In genomic region chr3:117549716-117550115, GRCh38 we compare ENCODE assay signal across 24 cellular contexts.
DNase-seq lines count a peak whose midpoint lies in the region; ATAC-seq and TF ChIP-seq lines count a peak whose summit lies in the region.
"Had no signal": no experiment of that assay in that cellular context is flagged by ENCODE, and none has a peak within 500 bp of the region (broad histone marks: within the 10 kb centered on the region; RNA-seq: fewer than 3 reads in every experiment).

No MANE protein-coding gene starts in this region.

- intact Hi-C loops in IMR-90 (cut with micrococcal nuclease), result loop anchor here (5.0 kb wide), 2 partner anchors 168 to 448 kb away; no protein-coding TSS in a partner anchor

- H4K91ac ChIP-seq in IMR-90 (ENCODE audit: insufficient read depth, low read depth, low read length) (no peak overlapping the region), trophoblast cell (ENCODE audit: low read depth, low read length) (no peak overlapping the region)

- H4K8ac ChIP-seq in IMR-90 (ENCODE audit: low read depth in 2 of 2, low read length in 2 of 2) (no peak overlapping the region), trophoblast cell (ENCODE audit: low read depth, low read length) (no peak overlapping the region)

- H4K12ac ChIP-seq in trophoblast cell (ENCODE audit: low read depth, low read length), result no peak overlapping the region

- no peaks in the 10 kb centered on the region for H3K79me2 ChIP-seq in trophoblast cell (ENCODE audit: control insufficient read depth, insufficient read depth, low read length, poor library complexity)

- H2BK120ac ChIP-seq in IMR-90 (ENCODE audit: low read depth, low read length) (no peak overlapping the region), trophoblast cell (ENCODE audit: insufficient read depth, low read length, poor library complexity) (no peak overlapping the region)

- H2BK12ac ChIP-seq in trophoblast cell (ENCODE audit: low read length), result no peak overlapping the region

- H3K4me1 ChIP-seq in IMR-90 (ENCODE audit: control insufficient read depth, insufficient read depth, low read length) (peaks cover 11% of the 10 kb centered on the region), trophoblast cell (ENCODE audit: control insufficient read depth in 1 of 2, insufficient read depth in 2 of 2, low read length in 2 of 2) (peaks cover 0 to 7% of the 10 kb centered on the region in 2 experiments)
- H3K4me1 ChIP-seq: gastrocnemius medialis had no signal

- no peak overlapping the region for H2BK20ac ChIP-seq in IMR-90 (ENCODE audit: low read depth, low read length)

- TF ChIP-seq CTCF in C4-2B (conservative IDR thresholded peaks at IDR 0.05) (peak; percentile 58), IMR-90 (conservative IDR thresholded peaks at IDR 0.05; ENCODE audit: low read depth, low read length) (0 out of 2 replicates have a peak, but pooled peaks have one; percentile 27), astrocyte of the spinal cord (IDR thresholded peaks at IDR 0.05; ENCODE audit: low read depth, low read length) (peak; percentile 16)

- no peak overlapping the region for H3K56ac ChIP-seq in IMR-90 (ENCODE audit: extremely low read depth, insufficient read depth, low read length)

- in situ Hi-C loops in IMR-90 (cut with MboI; ENCODE audit: low sequenced_read_pairs) (loop anchor here (25.0 kb wide), 1 partner anchor 512 kb away; no protein-coding TSS in a partner anchor), astrocyte of the spinal cord (cut with HindIII; ENCODE audit: low sequenced_read_pairs) (no loop called here)

- no peak overlapping the region for H3K14ac ChIP-seq in IMR-90 (replicated peaks; ENCODE audit: low read depth, low read length)
- H3K14ac ChIP-seq in trophoblast cell (ENCODE audit: low read length), result no peak overlapping the region

- H3K36me3 ChIP-seq in IMR-90 (ENCODE audit: control insufficient read depth, insufficient read depth, low read length) (no peaks in the 10 kb centered on the region), trophoblast cell (ENCODE audit: control insufficient read depth in 1 of 2, insufficient read depth in 2 of 2, low read length in 2 of 2) (no peaks in the 10 kb centered on the region)
- H3K36me3 ChIP-seq: BLaER1 treated with 17β-estradiol and CSF1 and Interleukin-3, amounts not matched to agents 10 nM and 100 nM; gastrocnemius medialis; tibial nerve had no signal

- H3K9ac ChIP-seq in IMR-90 (ENCODE audit: low read depth, low read length), result no peak overlapping the region
- H3K9ac ChIP-seq in trophoblast cell (ENCODE audit: low read length), result no peak overlapping the region
- H3K9ac ChIP-seq: BLaER1 treated with 17β-estradiol and CSF1 and Interleukin-3, amounts not matched to agents 10 nM and 100 nM had no signal

- no peak overlapping the region for H3K4ac ChIP-seq in IMR-90 (ENCODE audit: low read depth, low read length)
- H3K4ac ChIP-seq in trophoblast cell (ENCODE audit: low read depth, low read length), result no peak overlapping the region

- H2AK5ac ChIP-seq in IMR-90 (ENCODE audit: low read depth, low read length), result no peak overlapping the region
- H2AK5ac ChIP-seq in trophoblast cell (ENCODE audit: low read length), result no peak overlapping the region

- H4K20me1 ChIP-seq in IMR-90 (ENCODE audit: insufficient read depth, low read length), result no peaks in the 10 kb centered on the region
- H4K20me1 ChIP-seq: BLaER1 treated with 17β-estradiol and CSF1 and Interleukin-3, amounts not matched to agents 10 nM and 100 nM had no signal

- no peaks in the 10 kb centered on the region for H3K9me3 ChIP-seq in IMR-90 (ENCODE audit: control insufficient read depth, insufficient read depth, low read length)
- H3K9me3 ChIP-seq in trophoblast cell (ENCODE audit: insufficient read depth, low read depth, low read length), result no peaks in the 10 kb centered on the region
- H3K9me3 ChIP-seq: BLaER1 treated with 17β-estradiol and CSF1 and Interleukin-3, amounts not matched to agents 10 nM and 100 nM; gastrocnemius medialis; tibial nerve had no signal

- H3K27ac ChIP-seq in C4-2B (no peak overlapping the region), IMR-90 (ENCODE audit: insufficient read depth, low read length) (no peak overlapping the region), trophoblast cell (ENCODE audit: low read depth, low read length) (no peak overlapping the region)
- H3K27ac ChIP-seq: BLaER1 treated with 17β-estradiol and CSF1 and Interleukin-3, amounts not matched to agents 10 nM and 100 nM; gastrocnemius medialis; HL-60; tibial nerve had no signal

- no peak overlapping the region for H2BK5ac ChIP-seq in IMR-90 (ENCODE audit: low read depth, low read length, poor library complexity, severe bottlenecking)
- H2BK5ac ChIP-seq in trophoblast cell (ENCODE audit: low read depth, low read length, poor library complexity), result no peak overlapping the region

- no peak for ATAC-seq in IMR-90 (ENCODE audit: low read depth)
- ATAC-seq: activated CD8-positive, alpha-beta T cell treated with anti-CD3 and anti-CD28 coated beads, Interleukin-2, amount 10 ng/mL, durations not matched to agents 7 days and 5 days; gastrocnemius medialis; GM12878; HCT116; naive thymus-derived CD8-positive, alpha-beta T cell; WTC11 had no signal

- no peak overlapping the region for H2BK15ac ChIP-seq in IMR-90 (ENCODE audit: low read depth, low read length)

- H2AK9ac ChIP-seq in IMR-90 (replicated peaks; ENCODE audit: low read depth, low read length, poor library complexity), result no peak overlapping the region

- no TSS peak for BruUV-seq in IMR-90 (replicated peaks; lab: Mats Ljungman, UMichigan)

- CTCF ChIA-PET in IMR-90 (lab: Yijun Ruan, JAX), result no interaction called here

- H3K23ac ChIP-seq in IMR-90 (ENCODE audit: low read depth, low read length), result no peak overlapping the region
- H3K23ac ChIP-seq in trophoblast cell (ENCODE audit: low read length), result no peak overlapping the region

- DNase-seq in IMR-90, result no peak
- no peak for DNase-seq in astrocyte of the spinal cord (ENCODE audit: low read depth, low spot score)
- peak; percentile 14 for DNase-seq in midbrain (lab: John Stamatoyannopoulos, UW)
- DNase-seq in central memory CD4-positive, alpha-beta T cell, result no peak
- DNase-seq in foreskin melanocyte, result no peak
- no peak for DNase-seq in trophoblast cell
- DNase-seq: activated CD8-positive, alpha-beta T cell treated with anti-CD3 and anti-CD28 coated beads, Interleukin-2, amount 10 ng/mL, durations not matched to agents 7 days and 5 days; activated naive CD4-positive, alpha-beta T cell treated with anti-CD3 and anti-CD28 coated beads for 36 hours; activated T-cell treated with anti-CD3 and anti-CD28 coated beads, Interleukin-2, amount 50 U/mL, for 24 hours; anterior cingulate cortex; gastrocnemius medialis; mesenchymal stem cell; naive thymus-derived CD8-positive, alpha-beta T cell; NCI-H2081; NCI-H510A treated with DMSO at 0.1 percent for 48 hours; SHP77 treated with DMSO at 0.1 percent for 48 hours; stimulated activated CD4-positive, alpha-beta T cell treated with anti-CD3 and anti-CD28 coated beads, Interleukin-2, amount 100 ng/mL, for 24 hours had no signal

- 0 out of 2 replicates have a peak overlapping the region, but pooled peaks have one; percentile 62 for H3K18ac ChIP-seq in IMR-90 (ENCODE audit: low read depth, low read length)
- no peak overlapping the region for H3K18ac ChIP-seq in trophoblast cell (ENCODE audit: low read length)

- peaks cover 4% of the 10 kb centered on the region; the same call in 1 of the 2 replicates for H3K9me1 ChIP-seq in IMR-90 (ENCODE audit: insufficient read depth, low read length)

- WGBS in IMR-90 (ENCODE audit: extremely low coverage in 2 of 2, insufficient read length in 1 of 2), 2 experiments, result no CpG with 5 or more reads among the region's 2 CpGs
- no CpG with 5 or more reads among the region's 2 CpGs for WGBS in trophoblast cell (ENCODE audit: extremely low coverage, insufficient coverage, insufficient read length)

- no peak overlapping the region for H2AFZ ChIP-seq in IMR-90 (replicated peaks; ENCODE audit: low read length, poor library complexity)
- H2AFZ ChIP-seq in trophoblast cell (ENCODE audit: insufficient read depth, low read length, poor library complexity), result no peak overlapping the region

- no peak for TF ChIP-seq RAD21 in IMR-90 (IDR thresholded peaks at IDR 0.05; ENCODE audit: low read length)

- TF ChIP-seq POLR2A in IMR-90 (IDR thresholded peaks at IDR 0.05; ENCODE audit: low read depth, low read length), result no peak

- H3K4me3 ChIP-seq in IMR-90 (ENCODE audit: insufficient read depth, low read depth, low read length) (no peak overlapping the region), astrocyte of the spinal cord (ENCODE audit: low read depth, low read length) (no peak overlapping the region), trophoblast cell (ENCODE audit: low read depth, low read length) (no peak overlapping the region)
- H3K4me3 ChIP-seq: BLaER1 treated with 17β-estradiol and CSF1 and Interleukin-3, amounts not matched to agents 10 nM and 100 nM; gastrocnemius medialis; GM12878; tibial nerve had no signal

- POLR2A ChIA-PET in IMR-90 (lab: Charles Lee; ENCODE audit: unreplicated experiment), result no interaction called here

- no peak overlapping the region for H4K5ac ChIP-seq in IMR-90 (ENCODE audit: low read depth, low read length)

- H3K4me2 ChIP-seq in IMR-90 (ENCODE audit: low read depth, low read length), result no peak overlapping the region
- no peak overlapping the region for H3K4me2 ChIP-seq in trophoblast cell (ENCODE audit: low read length)
- H3K4me2 ChIP-seq: BLaER1 treated with 17β-estradiol and CSF1 and Interleukin-3, amounts not matched to agents 10 nM and 100 nM had no signal

- dilution Hi-C loops in IMR-90 (cut with HindIII; ENCODE audit: low sequenced_read_pairs, unreplicated experiment), result no loop called here

- H3K27me3 ChIP-seq in IMR-90 (ENCODE audit: control insufficient read depth, insufficient read depth, low read length) (no peaks in the 10 kb centered on the region), trophoblast cell (ENCODE audit: insufficient read depth, low read length) (no peaks in the 10 kb centered on the region)
- H3K27me3 ChIP-seq: BLaER1 treated with 17β-estradiol and CSF1 and Interleukin-3, amounts not matched to agents 10 nM and 100 nM; gastrocnemius medialis; tibial nerve had no signal

- H3K79me1 ChIP-seq in IMR-90 (ENCODE audit: low read depth in 1 of 2, low read length in 2 of 2) (no peaks in the 10 kb centered on the region), trophoblast cell (ENCODE audit: low read length) (no peaks in the 10 kb centered on the region)

TF ChIP-seq in IMR-90, 13 proteins besides CTCF, POLR2A, EP300 and RAD21 (continues in another document):
- TF ChIP-seq RFX5 (IDR thresholded peaks at IDR 0.05; ENCODE audit: low read depth, low read length) (no peak), CEBPB (IDR thresholded peaks at IDR 0.05; ENCODE audit: low read depth, low read length) (no peak), BHLHE40 (IDR thresholded peaks at IDR 0.05; ENCODE audit: low read depth, low read length) (no peak), SMC3 (IDR thresholded peaks at IDR 0.05; ENCODE audit: low read depth, low read length) (no peak), FOS (IDR thresholded peaks at IDR 0.05; ENCODE audit: low read depth, low read length) (no peak), CHD1 (IDR thresholded peaks at IDR 0.05; ENCODE audit: low read depth, low read length) (no peak), NFE2L2 (IDR thresholded peaks at IDR 0.05; ENCODE audit: low read depth, low read length) (no peak), MAZ (IDR thresholded peaks at IDR 0.05; ENCODE audit: borderline replicate concordance, low read depth, low read length) (no peak)
